Comparison of ENCODE assay signal across 13 cellular contexts in the genomic region with DNA sequence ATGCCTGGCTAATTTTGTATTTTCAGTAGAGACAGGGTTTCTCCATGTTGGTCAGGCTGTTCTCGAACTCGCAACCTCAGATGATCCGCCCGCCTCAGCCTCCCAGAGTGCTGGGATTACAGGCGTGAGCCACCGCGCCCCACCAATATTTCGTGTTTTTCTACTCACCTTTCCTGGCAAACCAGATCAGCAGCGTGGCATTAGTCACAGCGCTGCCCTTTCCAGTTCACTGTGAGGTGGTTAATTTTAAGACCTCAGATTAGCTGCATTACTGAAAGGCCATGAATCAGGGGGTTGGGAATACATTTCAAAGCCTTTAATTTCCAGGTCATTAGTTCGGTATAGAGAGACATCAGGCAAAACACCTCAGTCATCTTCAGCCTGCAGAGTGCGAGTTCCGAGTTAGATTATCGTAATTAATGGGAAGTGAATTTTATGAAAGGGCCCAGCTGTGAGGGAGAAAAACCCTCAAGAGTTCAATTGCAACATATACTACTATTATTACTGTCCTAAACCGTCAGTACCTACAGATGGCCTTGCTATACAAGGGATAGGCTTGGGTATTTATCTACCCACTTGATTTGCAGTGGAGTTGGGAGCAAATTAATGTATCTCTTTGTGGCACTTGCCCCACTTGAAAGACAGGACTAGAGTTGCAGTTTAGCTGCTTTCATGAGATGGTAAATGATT. TPM values are rescaled to one million over a fixed set of nuclear protein-coding genes. Genes with fewer than 3 reads are reported as not detected.
A peak's percentile ranks its signal among the peaks of the same experiment; 100 is the strongest.
DNase-seq lines count a peak whose midpoint lies in the region; FAIRE-seq and TF ChIP-seq lines count a peak whose summit lies in the region.
"Had no signal": no experiment of that assay in that cellular context is flagged by ENCODE, and none has a peak within 500 bp of the region (broad histone marks: within the 10 kb centered on the region; RNA-seq: fewer than 3 reads in every experiment).

No MANE protein-coding gene starts in this region.

- H3K4me1 ChIP-seq in H9 (ENCODE audit: insufficient read depth, low read length), result peaks cover 5% of the 10 kb centered on the region; the same call in 1 of the 2 replicates
- H3K4me1 ChIP-seq in kidney (ENCODE audit: control insufficient read depth in 1 of 2, insufficient read depth in 1 of 2, low read depth in 1 of 2, low read length in 2 of 2), result peaks cover 6 to 7% of the 10 kb centered on the region in 2 donors

- peaks cover 13% of the 10 kb centered on the region; the same call in 1 of the 2 replicates for H3K79me2 ChIP-seq in H9 (ENCODE audit: insufficient read depth, low read length)

- peak overlapping the region; percentile 27 to 60; a peak in 3 of 5 replicates for H3K4me3 Mint-ChIP-seq in H9

- H3K4me1 Mint-ChIP-seq in H9, result peaks cover 21 to 24% of the 10 kb centered on the region in 2 experiments

- H3K23ac ChIP-seq in H9 (ENCODE audit: insufficient read length, low read depth, low read length), result no peak overlapping the region

- H4K20me1 ChIP-seq in H9 (ENCODE audit: control insufficient read depth, insufficient read depth, insufficient read length), result no peaks in the 10 kb centered on the region

- no CpG with 5 or more reads among the region's 15 CpGs for WGBS in H9 (ENCODE audit: extremely low coverage, insufficient read length, low lambda C conversion rate)

- no peaks in the 10 kb centered on the region for H3K36me3 Mint-ChIP-seq in H9 (ENCODE audit: insufficient read depth in 1 of 3, low read depth in 3 of 3)

- H2AK5ac ChIP-seq in H9 (ENCODE audit: insufficient read length, low read length), result no peak overlapping the region

- H3K36me3 ChIP-seq in kidney (ENCODE audit: control insufficient read depth in 1 of 2, insufficient read depth in 2 of 2, low read length in 2 of 2), result no peaks in the 10 kb centered on the region
- H3K36me3 ChIP-seq: Peyer's patch had no signal

- no peak overlapping the region for H3K14ac ChIP-seq in H9 (ENCODE audit: insufficient read depth, low read length)

- H3K27me3 Mint-ChIP-seq in H9 (ENCODE audit: low read depth), result no peaks in the 10 kb centered on the region
- H3K27me3 Mint-ChIP-seq: effector memory CD8-positive, alpha-beta T cell had no signal

- H2BK20ac ChIP-seq in H9 (ENCODE audit: low read depth, low read length, poor library complexity, severe bottlenecking), result no peak overlapping the region

- no peak overlapping the region for H3K27ac ChIP-seq in H9 (ENCODE audit: insufficient read length, low read depth, low read length)
- no peak overlapping the region for H3K27ac ChIP-seq in kidney (ENCODE audit: low read depth in 2 of 2, low read length in 2 of 2)

- H3K9ac ChIP-seq in H9 (ENCODE audit: extremely low read depth, insufficient read length, low read length) (no peak overlapping the region), kidney (ENCODE audit: low read length in 2 of 2) (no peak overlapping the region)

- no peak overlapping the region for H4K8ac ChIP-seq in H9 (replicated peaks; ENCODE audit: insufficient read length, low read depth, low read length)

- FAIRE-seq in kidney (lab: Jason Lieb, UNC) (no peak), RCC 7860 (lab: Jason Lieb, UNC) (no peak)

- no peak overlapping the region for H2BK120ac ChIP-seq in H9 (ENCODE audit: low read depth, low read length, poor library complexity, severe bottlenecking)

- no peak overlapping the region for H3K4me2 ChIP-seq in H9 (ENCODE audit: insufficient read depth, insufficient read length, low read length)

- peaks cover 10% of the 10 kb centered on the region for H3K23me2 ChIP-seq in H9 (ENCODE audit: insufficient read length, low read depth, low read length, poor library complexity, severe bottlenecking)

- H2BK5ac ChIP-seq in H9 (ENCODE audit: insufficient read length, low read length), result no peak overlapping the region

- H3K9me3 ChIP-seq in H9 (ENCODE audit: control insufficient read depth, low read depth, low read length) (no peaks in the 10 kb centered on the region), kidney (ENCODE audit: control insufficient read depth in 1 of 2, low read length in 2 of 2) (no peaks in the 10 kb centered on the region)
- H3K9me3 ChIP-seq: Peyer's patch had no signal

- H4K5ac ChIP-seq in H9 (ENCODE audit: insufficient read length, low read depth, low read length), result no peak overlapping the region

- no peak overlapping the region for H2AFZ ChIP-seq in H9 (ENCODE audit: low read length)

- peak; percentile 81 to 87 for DNase-seq in AML-193 (lab: John Stamatoyannopoulos, UW)
- no peak for DNase-seq in H9
- peak; percentile 59 for DNase-seq in SKM-1 (lab: John Stamatoyannopoulos, UW; ENCODE audit: unreplicated experiment)
- DNase-seq in kidney, result peak; percentile 68
- no peak for DNase-seq in DMS153 treated with DMSO at 0.1 percent for 48 hours (lab: John Stamatoyannopoulos, UW; ENCODE audit: unreplicated experiment)
- DNase-seq in UCSD-AML1 (lab: John Stamatoyannopoulos, UW; ENCODE audit: unreplicated experiment), result no peak
- no peak for DNase-seq in cerebellar nuclear complex (lab: John Stamatoyannopoulos, UW)
- no peak for DNase-seq in RCC 7860 (ENCODE audit: low spot score)
- DNase-seq: effector memory CD8-positive, alpha-beta T cell; Karpas-422; Peyer's patch had no signal

- no peak overlapping the region for H3K18ac ChIP-seq in H9 (ENCODE audit: insufficient read length, low read depth, low read length)

- no peak overlapping the region for H3K4ac ChIP-seq in H9 (ENCODE audit: low read depth, low read length)

- H3K27ac Mint-ChIP-seq in H9, result peak overlapping the region in 1 of 3 experiments; percentile 40; a peak in 1 of 7 replicates

- no peaks in the 10 kb centered on the region for H3K79me1 ChIP-seq in H9 (ENCODE audit: insufficient read depth, low read depth, low read length, poor library complexity, severe bottlenecking)

- no peak overlapping the region for H2BK15ac ChIP-seq in H9 (ENCODE audit: low read depth, low read length)

- no peaks in the 10 kb centered on the region for H3K9me3 Mint-ChIP-seq in H9
- H3K9me3 Mint-ChIP-seq: effector memory CD8-positive, alpha-beta T cell had no signal

- H4K91ac ChIP-seq in H9 (ENCODE audit: insufficient read length, low read depth, low read length), result no peak overlapping the region

- H3K27me3 ChIP-seq in H9 (ENCODE audit: insufficient read depth, low read length), result no peaks in the 10 kb centered on the region
- H3K27me3 ChIP-seq: Peyer's patch had no signal

- TF ChIP-seq CTCF in H9 (conservative IDR thresholded peaks at IDR 0.05), result no peak
- no peak for TF ChIP-seq CTCF in kidney (IDR thresholded peaks at IDR 0.05; ENCODE audit: borderline replicate concordance, extremely low read depth, insufficient read depth)

- no peak overlapping the region for H2BK12ac ChIP-seq in H9 (ENCODE audit: insufficient read length, low read depth, low read length)

- H3K56ac ChIP-seq in H9 (ENCODE audit: insufficient read length, low read depth, low read length), result no peak overlapping the region

- intact Hi-C loops in kidney (cut with DNase I), result no loop called here

- H3T11ph ChIP-seq in H9 (ENCODE audit: low read length), result no peak overlapping the region

- H3K4me3 ChIP-seq in kidney (ENCODE audit: low read length in 2 of 2), result no peak overlapping the region

RNA-seq across cellular contexts. Expression of a gene that starts 2.1 kb away (rescaled TPM):
- total RNA-seq in H9 (2021), result 73.5 and 74.7 TPM in 2 replicates
- total RNA-seq in kidney, result 53.1 TPM
- 14.6 TPM for polyA plus RNA-seq in kidney (ENCODE audit: insufficient read depth, low read depth, low replicate concordance)

RNA-seq across cellular contexts. Expression of a gene that starts 28.3 kb away (rescaled TPM):
- total RNA-seq in H9 (2021) (not detected in 2 replicates), kidney (not detected)
- not detected for polyA plus RNA-seq in kidney (ENCODE audit: insufficient read depth, low read depth, low replicate concordance)
- total RNA-seq: left lobe of liver, osteocyte, Peyer's patch had no signal

Comparison
In these comparisons a context has a peak if more than half of its experiments do, and no peak if none do; other contexts are left out.
1. DNase-seq: peak in AML-193 (2 of 2), SKM-1 (single experiment) and kidney (single experiment); none in H9 (single experiment), DMS153 treated with DMSO at 0.1 percent for 48 hours (single experiment), UCSD-AML1 (single experiment), cerebellar nuclear complex (0 of 2) and RCC 7860 (single experiment).